Comparison of ENCODE assay signal across 4 cellular contexts in the genomic region with DNA sequence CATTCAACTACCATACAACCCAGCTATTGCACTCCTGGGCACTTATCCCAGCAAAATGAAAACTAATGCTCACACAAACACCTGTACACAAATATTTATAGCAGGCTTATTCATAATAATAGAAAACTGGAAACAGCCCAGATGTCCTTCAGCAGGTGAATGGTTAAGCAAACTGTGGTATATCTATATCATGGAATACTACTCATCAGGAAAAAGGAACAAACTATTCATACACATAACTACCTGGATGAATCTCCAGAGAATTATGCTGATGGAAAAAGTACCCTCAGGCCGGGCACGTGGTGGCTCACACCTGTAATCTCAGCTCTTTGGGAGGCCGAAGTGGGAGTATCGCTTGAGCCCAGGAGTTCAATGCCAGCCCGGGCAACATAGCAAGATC.
TF ChIP-seq lines count a peak whose summit lies in the region.

No MANE protein-coding gene starts in this region.

TF ChIP-seq in SK-N-SH treated with all-trans-retinoic acid at 6 μM for 48 hours, 23 proteins besides CTCF, POLR2A, EP300 and RAD21:
- no peak for TF ChIP-seq ZFP3 (CRISPR knock-in tag; IDR thresholded peaks at IDR 0.05)
- no peak for TF ChIP-seq GLIS3 (CRISPR knock-in tag; IDR thresholded peaks at IDR 0.05)
- TF ChIP-seq ZFP30 (CRISPR knock-in tag; IDR thresholded peaks at IDR 0.05), result no peak
- TF ChIP-seq PPARA (CRISPR knock-in tag; IDR thresholded peaks at IDR 0.05; ENCODE audit: borderline replicate concordance), result no peak
- no peak for TF ChIP-seq ISL1 (CRISPR knock-in tag; IDR thresholded peaks at IDR 0.05)
- peak; percentile 95 for TF ChIP-seq ZNF8 (CRISPR knock-in tag; IDR thresholded peaks at IDR 0.05)
- TF ChIP-seq ZNF565 (CRISPR knock-in tag; conservative IDR thresholded peaks at IDR 0.05; ENCODE audit: low read depth), result no peak
- TF ChIP-seq OSR1 (CRISPR knock-in tag; IDR thresholded peaks at IDR 0.05), result no peak
TF ChIP-seq in SK-N-SH treated with all-trans-retinoic acid at 6 μM for 48 hours: peak in this region for 1.

TF ChIP-seq in SK-N-SH, 30 proteins besides CTCF, POLR2A, EP300 and RAD21 (continues in another document):
- TF ChIP-seq JUND (IDR thresholded peaks at IDR 0.05), result no peak
- no peak for TF ChIP-seq YY1 (IDR thresholded peaks at IDR 0.05; ENCODE audit: low read depth)
- no peak for TF ChIP-seq TEAD4 (IDR thresholded peaks at IDR 0.05; ENCODE audit: borderline replicate concordance, insufficient read depth)
- no peak for TF ChIP-seq CHD2 (IDR thresholded peaks at IDR 0.05; ENCODE audit: low read length, partially characterized antibody)
- TF ChIP-seq RCOR1 (IDR thresholded peaks at IDR 0.05; ENCODE audit: low read length), result no peak
- TF ChIP-seq MEF2A (IDR thresholded peaks at IDR 0.05; ENCODE audit: borderline replicate concordance, low read depth), result no peak
- TF ChIP-seq, protein P1, sequence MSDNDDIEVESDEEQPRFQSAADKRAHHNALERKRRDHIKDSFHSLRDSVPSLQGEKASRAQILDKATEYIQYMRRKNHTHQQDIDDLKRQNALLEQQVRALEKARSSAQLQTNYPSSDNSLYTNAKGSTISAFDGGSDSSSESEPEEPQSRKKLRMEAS (IDR thresholded peaks at IDR 0.05; ENCODE audit: low read depth), result no peak
- no peak for TF ChIP-seq SMC3 (IDR thresholded peaks at IDR 0.05; ENCODE audit: low read depth, low read length)
- no peak for TF ChIP-seq RXRA (IDR thresholded peaks at IDR 0.05; ENCODE audit: borderline replicate concordance, low read depth)
- TF ChIP-seq NFIC (IDR thresholded peaks at IDR 0.05; ENCODE audit: borderline replicate concordance), result no peak
- no peak for TF ChIP-seq REST (IDR thresholded peaks at IDR 0.05; ENCODE audit: low read depth, low read length)
- no peak for TF ChIP-seq FOXM1 (IDR thresholded peaks at IDR 0.05; ENCODE audit: low read depth)
- TF ChIP-seq, protein P2, sequence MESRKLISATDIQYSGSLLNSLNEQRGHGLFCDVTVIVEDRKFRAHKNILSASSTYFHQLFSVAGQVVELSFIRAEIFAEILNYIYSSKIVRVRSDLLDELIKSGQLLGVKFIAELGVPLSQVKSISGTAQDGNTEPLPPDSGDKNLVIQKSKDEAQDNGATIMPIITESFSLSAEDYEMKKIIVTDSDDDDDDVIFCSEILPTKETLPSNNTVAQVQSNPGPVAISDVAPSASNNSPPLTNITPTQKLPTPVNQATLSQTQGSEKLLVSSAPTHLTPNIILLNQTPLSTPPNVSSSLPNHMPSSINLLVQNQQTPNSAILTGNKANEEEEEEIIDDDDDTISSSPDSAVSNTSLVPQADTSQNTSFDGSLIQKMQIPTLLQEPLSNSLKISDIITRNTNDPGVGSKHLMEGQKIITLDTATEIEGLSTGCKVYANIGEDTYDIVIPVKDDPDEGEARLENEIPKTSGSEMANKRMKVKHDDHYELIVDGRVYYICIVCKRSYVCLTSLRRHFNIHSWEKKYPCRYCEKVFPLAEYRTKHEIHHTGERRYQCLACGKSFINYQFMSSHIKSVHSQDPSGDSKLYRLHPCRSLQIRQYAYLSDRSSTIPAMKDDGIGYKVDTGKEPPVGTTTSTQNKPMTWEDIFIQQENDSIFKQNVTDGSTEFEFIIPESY (IDR thresholded peaks at IDR 0.05; ENCODE audit: borderline replicate concordance, low read depth), result no peak
- no peak for TF ChIP-seq RFX5 (IDR thresholded peaks at IDR 0.05; ENCODE audit: low read length)
- TF ChIP-seq POLR2AphosphoS5 (IDR thresholded peaks at IDR 0.05; ENCODE audit: low read depth, low read length), result no peak

TF ChIP-seq in HEK293, 187 proteins besides CTCF, POLR2A, EP300 and RAD21:
- TF ChIP-seq ZNF114 (tag by site-specific recombination; IDR thresholded peaks at IDR 0.05) (no peak), ZNF146 (tag by site-specific recombination; IDR thresholded peaks at IDR 0.05) (peak; percentile 72; the same call in 1 of the 2 replicates), ZNF292 (tag by site-specific recombination; IDR thresholded peaks at IDR 0.05; ENCODE audit: borderline replicate concordance, low read depth) (no peak), ZNF223 (tag by site-specific recombination; IDR thresholded peaks at IDR 0.05) (no peak)
- TF ChIP-seq, protein P3, sequence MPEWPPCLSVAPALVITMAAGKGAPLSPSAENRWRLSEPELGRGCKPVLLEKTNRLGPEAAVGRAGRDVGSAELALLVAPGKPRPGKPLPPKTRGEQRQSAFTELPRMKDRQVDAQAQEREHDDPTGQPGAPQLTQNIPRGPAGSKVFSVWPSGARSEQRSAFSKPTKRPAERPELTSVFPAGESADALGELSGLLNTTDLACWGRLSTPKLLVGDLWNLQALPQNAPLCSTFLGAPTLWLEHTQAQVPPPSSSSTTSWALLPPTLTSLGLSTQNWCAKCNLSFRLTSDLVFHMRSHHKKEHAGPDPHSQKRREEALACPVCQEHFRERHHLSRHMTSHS (tag by site-specific recombination; IDR thresholded peaks at IDR 0.05), result no peak
- TF ChIP-seq, protein P4, sequence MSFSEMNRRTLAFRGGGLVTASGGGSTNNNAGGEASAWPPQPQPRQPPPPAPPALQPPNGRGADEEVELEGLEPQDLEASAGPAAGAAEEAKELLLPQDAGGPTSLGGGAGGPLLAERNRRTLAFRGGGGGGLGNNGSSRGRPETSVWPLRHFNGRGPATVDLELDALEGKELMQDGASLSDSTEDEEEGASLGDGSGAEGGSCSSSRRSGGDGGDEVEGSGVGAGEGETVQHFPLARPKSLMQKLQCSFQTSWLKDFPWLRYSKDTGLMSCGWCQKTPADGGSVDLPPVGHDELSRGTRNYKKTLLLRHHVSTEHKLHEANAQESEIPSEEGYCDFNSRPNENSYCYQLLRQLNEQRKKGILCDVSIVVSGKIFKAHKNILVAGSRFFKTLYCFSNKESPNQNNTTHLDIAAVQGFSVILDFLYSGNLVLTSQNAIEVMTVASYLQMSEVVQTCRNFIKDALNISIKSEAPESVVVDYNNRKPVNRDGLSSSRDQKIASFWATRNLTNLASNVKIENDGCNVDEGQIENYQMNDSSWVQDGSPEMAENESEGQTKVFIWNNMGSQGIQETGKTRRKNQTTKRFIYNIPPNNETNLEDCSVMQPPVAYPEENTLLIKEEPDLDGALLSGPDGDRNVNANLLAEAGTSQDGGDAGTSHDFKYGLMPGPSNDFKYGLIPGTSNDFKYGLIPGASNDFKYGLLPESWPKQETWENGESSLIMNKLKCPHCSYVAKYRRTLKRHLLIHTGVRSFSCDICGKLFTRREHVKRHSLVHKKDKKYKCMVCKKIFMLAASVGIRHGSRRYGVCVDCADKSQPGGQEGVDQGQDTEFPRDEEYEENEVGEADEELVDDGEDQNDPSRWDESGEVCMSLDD (tag by site-specific recombination; IDR thresholded peaks at IDR 0.05), result no peak
- TF ChIP-seq, protein P5, sequence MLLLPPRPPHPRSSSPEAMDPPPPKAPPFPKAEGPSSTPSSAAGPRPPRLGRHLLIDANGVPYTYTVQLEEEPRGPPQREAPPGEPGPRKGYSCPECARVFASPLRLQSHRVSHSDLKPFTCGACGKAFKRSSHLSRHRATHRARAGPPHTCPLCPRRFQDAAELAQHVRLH (tag by site-specific recombination; IDR thresholded peaks at IDR 0.05), result peak; percentile 31; the same call in 1 of the 2 replicates

TF ChIP-seq in H1, 55 proteins besides CTCF, POLR2A, EP300 and RAD21:
- TF ChIP-seq KDM1A (IDR thresholded peaks at IDR 0.05; ENCODE audit: borderline replicate concordance, low read length) (0 out of 2 replicates have a peak, but pooled peaks have one; percentile 18), KDM5A (IDR thresholded peaks at IDR 0.05; ENCODE audit: low read length) (no peak)
